17 cellular contexts compared by ENCODE assay signal in genomic region chr12:3293013-3293412, GRCh38.
A peak's percentile ranks its signal among the peaks of the same experiment; 100 is the strongest.
DNase-seq lines count a peak whose midpoint lies in the region; ATAC-seq, FAIRE-seq and TF ChIP-seq lines count a peak whose summit lies in the region.
"Had no signal": no experiment of that assay in that cellular context is flagged by ENCODE, and none has a peak within 500 bp of the region (broad histone marks: within the 10 kb centered on the region; RNA-seq: fewer than 3 reads in every experiment).

No MANE protein-coding gene starts in this region.

- peak; percentile 86 for DNase-seq in D721Med (ENCODE audit: insufficient read length, low spot score)
- DNase-seq in IMR-90 = no peak
- DNase-seq in WERI-Rb-1 = peak; percentile 97
- peak; percentile 61 for DNase-seq in glutamatergic neuron
- DNase-seq in BE2C = no peak
- DNase-seq in endothelial cell (ENCODE audit: low spot score) = no peak
- DNase-seq in germinal center (ENCODE audit: low spot score) = no peak
- DNase-seq: Caco-2; CD8-positive, alpha-beta memory T cell; DMS153; GF-D8; KBM-7 had no signal

- no peak overlapping the region for H2BK5ac ChIP-seq in IMR-90 (ENCODE audit: low read depth, low read length, poor library complexity, severe bottlenecking)

- no peaks in the 10 kb centered on the region for H3K9me1 ChIP-seq in IMR-90 (ENCODE audit: insufficient read depth, low read length)

- BruUV-seq in IMR-90 (replicated peaks; lab: Mats Ljungman, UMichigan) = no TSS peak

- no peaks in the 10 kb centered on the region for H3K79me1 ChIP-seq in IMR-90 (ENCODE audit: low read depth in 1 of 2, low read length in 2 of 2)

- H4K91ac ChIP-seq in IMR-90 (ENCODE audit: insufficient read depth, low read depth, low read length) = no peak overlapping the region

- H3K56ac ChIP-seq in IMR-90 (ENCODE audit: extremely low read depth, insufficient read depth, low read length) = no peak overlapping the region

- no peak for TF ChIP-seq RAD21 in IMR-90 (IDR thresholded peaks at IDR 0.05; ENCODE audit: low read length)

- no peaks in the 10 kb centered on the region for H4K20me1 ChIP-seq in IMR-90 (ENCODE audit: insufficient read depth, low read length)
- H4K20me1 ChIP-seq: BLaER1 had no signal

- dilution Hi-C loops in IMR-90 (cut with HindIII; ENCODE audit: low sequenced_read_pairs, unreplicated experiment) = no loop called here

- H3K18ac ChIP-seq in IMR-90 (ENCODE audit: low read depth, low read length) = no peak overlapping the region

- no peak overlapping the region for H3K14ac ChIP-seq in IMR-90 (replicated peaks; ENCODE audit: low read depth, low read length)

- FAIRE-seq in D721Med (lab: Jason Lieb, UNC) = peak; percentile 56
- FAIRE-seq: H1 had no signal

- no peak overlapping the region for H3K4ac ChIP-seq in IMR-90 (ENCODE audit: low read depth, low read length)

- peak overlapping the region; percentile 95 for H3K27ac Mint-ChIP-seq in glutamatergic neuron (ENCODE audit: unreplicated experiment)
- H3K27ac Mint-ChIP-seq in endothelial cell (ENCODE audit: unreplicated experiment) = no peak overlapping the region
- H3K27ac Mint-ChIP-seq: CD8-positive, alpha-beta memory T cell had no signal

- H3K27ac ChIP-seq in IMR-90 (ENCODE audit: insufficient read depth, low read length) (no peak overlapping the region), WERI-Rb-1 (peak overlapping the region; percentile 81)
- H3K27ac ChIP-seq: BLaER1, HL-60 had no signal

- no peak overlapping the region for H2AK5ac ChIP-seq in IMR-90 (ENCODE audit: low read depth, low read length)

- H3K9me3 Mint-ChIP-seq in glutamatergic neuron (ENCODE audit: unreplicated experiment) (peaks cover 15% of the 10 kb centered on the region), endothelial cell (ENCODE audit: unreplicated experiment) (no peaks in the 10 kb centered on the region)
- H3K9me3 Mint-ChIP-seq: CD8-positive, alpha-beta memory T cell had no signal

- H3K27me3 Mint-ChIP-seq in glutamatergic neuron (ENCODE audit: unreplicated experiment) (peaks cover 10% of the 10 kb centered on the region), endothelial cell (ENCODE audit: unreplicated experiment) (peaks cover 19% of the 10 kb centered on the region)

- no peak for TF ChIP-seq POLR2A in IMR-90 (IDR thresholded peaks at IDR 0.05; ENCODE audit: low read depth, low read length)

- TF ChIP-seq CTCF in D721Med (IDR thresholded peaks at IDR 0.05; ENCODE audit: insufficient read depth, missing control alignments) (no peak), IMR-90 (conservative IDR thresholded peaks at IDR 0.05; ENCODE audit: low read depth, low read length) (no peak), WERI-Rb-1 (IDR thresholded peaks at IDR 0.05; ENCODE audit: low read depth, low read length) (no peak), glutamatergic neuron (IDR thresholded peaks at IDR 0.05; ENCODE audit: partially characterized antibody, unreplicated experiment) (no peak), BE2C (IDR thresholded peaks at IDR 0.05; ENCODE audit: low read depth, low read length) (no peak), endothelial cell (IDR thresholded peaks at IDR 0.05; ENCODE audit: unreplicated experiment) (no peak)

- no peak overlapping the region for H3K9ac ChIP-seq in IMR-90 (ENCODE audit: low read depth, low read length)
- H3K9ac ChIP-seq: BLaER1 had no signal

- H3K36me3 ChIP-seq in IMR-90 (ENCODE audit: control insufficient read depth, insufficient read depth, low read length) = no peaks in the 10 kb centered on the region
- H3K36me3 ChIP-seq in WERI-Rb-1 = peaks cover 37% of the 10 kb centered on the region
- H3K36me3 ChIP-seq in BE2C = no peaks in the 10 kb centered on the region
- H3K36me3 ChIP-seq: BLaER1, HAP-1 had no signal

- no peaks in the 10 kb centered on the region; the same call in 1 of the 2 replicates for H3K27me3 ChIP-seq in IMR-90 (ENCODE audit: control insufficient read depth, insufficient read depth, low read length)
- no peaks in the 10 kb centered on the region for H3K27me3 ChIP-seq in WERI-Rb-1 (ENCODE audit: insufficient read depth, low read depth, severe bottlenecking)
- H3K27me3 ChIP-seq in BE2C = no peaks in the 10 kb centered on the region
- H3K27me3 ChIP-seq: BLaER1 had no signal

- POLR2A ChIA-PET in IMR-90 (lab: Charles Lee; ENCODE audit: unreplicated experiment) = no interaction called here

- H3K23ac ChIP-seq in IMR-90 (ENCODE audit: low read depth, low read length) = no peak overlapping the region

- in situ Hi-C loops in IMR-90 (cut with MboI; ENCODE audit: low sequenced_read_pairs) = loop anchor here (10.0 kb wide), 1 partner anchor 512 kb away; no protein-coding TSS in a partner anchor

- H3K36me3 Mint-ChIP-seq in glutamatergic neuron (ENCODE audit: unreplicated experiment) (peaks cover 6% of the 10 kb centered on the region), endothelial cell (ENCODE audit: low read depth, unreplicated experiment) (peaks cover 5% of the 10 kb centered on the region)
- H3K36me3 Mint-ChIP-seq: CD8-positive, alpha-beta memory T cell had no signal

- H4K8ac ChIP-seq in IMR-90 (ENCODE audit: low read depth in 2 of 2, low read length in 2 of 2) = no peak overlapping the region

- H3K4me2 ChIP-seq in IMR-90 (ENCODE audit: low read depth, low read length) = no peak overlapping the region

- H3K4me1 Mint-ChIP-seq in glutamatergic neuron (ENCODE audit: low read depth, unreplicated experiment) (peaks cover 32% of the 10 kb centered on the region), endothelial cell (ENCODE audit: unreplicated experiment) (no peaks in the 10 kb centered on the region)
- H3K4me1 Mint-ChIP-seq: CD8-positive, alpha-beta memory T cell had no signal

- no peak overlapping the region for H2BK120ac ChIP-seq in IMR-90 (ENCODE audit: low read depth, low read length)

- 60% methylated on average over 2 of the region's 6 CpGs; no CpG with 5 or more reads in 1 of the 2 experiments for WGBS in IMR-90 (ENCODE audit: extremely low coverage in 2 of 2, insufficient read length in 1 of 2), 2 experiments

- no peak overlapping the region for H3K4me3 Mint-ChIP-seq in glutamatergic neuron (ENCODE audit: unreplicated experiment)
- no peak overlapping the region for H3K4me3 Mint-ChIP-seq in endothelial cell (ENCODE audit: unreplicated experiment)
- H3K4me3 Mint-ChIP-seq: CD8-positive, alpha-beta memory T cell had no signal

- CTCF ChIA-PET in IMR-90 (lab: Yijun Ruan, JAX) = no interaction called here

- no peak overlapping the region for H4K5ac ChIP-seq in IMR-90 (ENCODE audit: low read depth, low read length)

- H2BK20ac ChIP-seq in IMR-90 (ENCODE audit: low read depth, low read length) = no peak overlapping the region

- H2AK9ac ChIP-seq in IMR-90 (replicated peaks; ENCODE audit: low read depth, low read length, poor library complexity) = no peak overlapping the region

- peak; percentile 12; the same call in 1 of the 2 replicates for ATAC-seq in IMR-90 (ENCODE audit: low read depth)
- no peak for ATAC-seq in HG02678 (IDR thresholded peaks at IDR 0.05; ENCODE audit: unreplicated experiment)

- H2AFZ ChIP-seq in IMR-90 (replicated peaks; ENCODE audit: low read length, poor library complexity) = no peak overlapping the region

- H3K9me3 ChIP-seq in IMR-90 (ENCODE audit: control insufficient read depth, insufficient read depth, low read length) = no peaks in the 10 kb centered on the region
- H3K9me3 ChIP-seq in WERI-Rb-1 (ENCODE audit: severe bottlenecking) = no peaks in the 10 kb centered on the region
- H3K9me3 ChIP-seq in BE2C = no peaks in the 10 kb centered on the region
- H3K9me3 ChIP-seq: BLaER1, Caco-2, HAP-1 had no signal

- H3K4me1 ChIP-seq in IMR-90 (ENCODE audit: control insufficient read depth, insufficient read depth, low read length) (0 out of 2 replicates have a peak, but pooled peaks cover 2% of the 10 kb centered on the region), BE2C (peaks cover 15% of the 10 kb centered on the region)
- H3K4me1 ChIP-seq: Caco-2, HAP-1 had no signal

- H3K4me3 ChIP-seq in IMR-90 (ENCODE audit: insufficient read depth, low read depth, low read length) = no peak overlapping the region
- H3K4me3 ChIP-seq in WERI-Rb-1 (ENCODE audit: low read depth, low read length) = no peak overlapping the region
- no peak overlapping the region for H3K4me3 ChIP-seq in BE2C (ENCODE audit: low read depth, low read length)
- H3K4me3 ChIP-seq: BLaER1, HAP-1 had no signal

- intact Hi-C loops in IMR-90 (cut with micrococcal nuclease) = no loop called here

- no peak overlapping the region for H2BK15ac ChIP-seq in IMR-90 (ENCODE audit: low read depth, low read length)

TF ChIP-seq in IMR-90, 13 proteins besides CTCF, POLR2A, EP300 and RAD21 (continues in another document):
- TF ChIP-seq MXI1 (IDR thresholded peaks at IDR 0.05; ENCODE audit: borderline replicate concordance, low read depth, low read length) (no peak), FOS (IDR thresholded peaks at IDR 0.05; ENCODE audit: low read depth, low read length) (no peak), CEBPB (IDR thresholded peaks at IDR 0.05; ENCODE audit: low read depth, low read length) (no peak), NFE2L2 (IDR thresholded peaks at IDR 0.05; ENCODE audit: low read depth, low read length) (no peak), BHLHE40 (IDR thresholded peaks at IDR 0.05; ENCODE audit: low read depth, low read length) (no peak), SMC3 (IDR thresholded peaks at IDR 0.05; ENCODE audit: low read depth, low read length) (no peak), USF2 (IDR thresholded peaks at IDR 0.05; ENCODE audit: low read depth, low read length) (no peak), MAZ (IDR thresholded peaks at IDR 0.05; ENCODE audit: borderline replicate concordance, low read depth, low read length) (no peak), CHD1 (IDR thresholded peaks at IDR 0.05; ENCODE audit: low read depth, low read length) (no peak), MAFK (IDR thresholded peaks at IDR 0.05; ENCODE audit: low read depth, low read length) (no peak), RCOR1 (IDR thresholded peaks at IDR 0.05; ENCODE audit: insufficient replicate concordance, low read length) (no peak), RFX5 (IDR thresholded peaks at IDR 0.05; ENCODE audit: low read depth, low read length) (no peak)

Comparison
In these comparisons a context has a peak if more than half of its experiments do, and no peak if none do; other contexts are left out.
1. DNase-seq: peak in D721Med (single experiment), WERI-Rb-1 (single experiment) and glutamatergic neuron (single experiment); none in IMR-90 (single experiment), BE2C (single experiment), endothelial cell (single experiment) and germinal center (single experiment).